Comparison of ENCODE assay signal across 8 cellular contexts in the genomic region with DNA sequence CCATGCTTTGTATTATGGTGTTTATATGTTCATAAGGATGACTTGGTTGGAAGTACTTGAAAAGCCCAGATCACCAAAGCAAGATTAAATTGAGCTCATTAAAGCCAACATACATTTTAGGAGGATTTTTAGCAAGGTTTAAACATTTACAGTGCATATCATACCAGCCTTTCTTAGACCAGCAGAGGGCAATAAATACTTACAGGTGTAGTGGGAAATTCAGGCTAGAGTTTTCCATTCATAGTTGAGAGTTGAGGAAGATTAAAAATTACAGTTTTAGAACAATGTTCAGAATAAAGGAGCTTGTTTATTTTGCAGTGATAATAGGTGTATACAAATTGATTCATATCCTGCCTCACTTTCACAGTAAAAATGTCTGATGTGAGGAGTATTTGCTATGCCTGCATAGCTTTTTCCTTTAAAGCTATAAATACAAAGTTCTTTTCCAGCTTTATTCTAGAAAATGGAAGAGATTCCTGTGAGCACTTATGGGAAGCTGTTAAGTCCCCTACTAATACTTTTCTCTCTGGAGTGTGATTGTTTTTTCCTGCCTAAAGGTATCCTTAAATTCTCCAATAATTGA. TPM values are rescaled to one million over a fixed set of nuclear protein-coding genes. Genes with fewer than 3 reads are reported as not detected.
DNase-seq lines count a peak whose midpoint lies in the region; ATAC-seq and TF ChIP-seq lines count a peak whose summit lies in the region.

No MANE protein-coding gene starts in this region.

- no peak overlapping the region for H3K27ac ChIP-seq in 22Rv1
- no peak overlapping the region for H3K27ac ChIP-seq in coronary artery

- TF ChIP-seq CTCF in 22Rv1 (IDR thresholded peaks at IDR 0.05) = peak; percentile 76
- peak; percentile 63 for TF ChIP-seq CTCF in GM10248 (IDR thresholded peaks at IDR 0.05; ENCODE audit: control extremely low read depth, extremely low read depth, low read depth, missing control alignments)
- TF ChIP-seq CTCF in coronary artery (IDR thresholded peaks at IDR 0.05) = peak; percentile 64

- DNase-seq in GM10248 (ENCODE audit: extremely low spot score) = peak; percentile 32
- DNase-seq in NCI-H774 (lab: John Stamatoyannopoulos, UW) = peak; percentile 20
- DNase-seq in coronary artery (ENCODE audit: low spot score) = no peak
- peak; percentile 75 to 86 for DNase-seq in lung microvascular endothelial cell (ENCODE audit: low read depth in 2 of 2)
- DNase-seq in HK-2 (ENCODE audit: unreplicated experiment) = no peak
- DNase-seq in NCI-H345 treated with DMSO at 0.1 percent for 48 hours (lab: John Stamatoyannopoulos, UW; ENCODE audit: unreplicated experiment) = no peak

- H3K4me3 ChIP-seq in coronary artery = no peak overlapping the region

- ATAC-seq in GM18867 (IDR thresholded peaks at IDR 0.05; ENCODE audit: unreplicated experiment) = no peak

- POLR2A ChIA-PET in GM10248 (lab: Yijun Ruan, JAX) = no interaction called here

- CTCF ChIA-PET in GM10248 (lab: Yijun Ruan, JAX) = interaction anchor here (0.6 to 5.6 kb wide), 68 partner anchors 9 to 969 kb away, joined by 3 to 221 read pairs (median 4); partner anchors contain the start of genes DTL, INTS7 and NENF

RNA-seq across cellular contexts. Expression of gene DTL, which starts 35.3 kb away (rescaled TPM):
- total RNA-seq in lung microvascular endothelial cell = 4.0 and 13.9 TPM in 2 replicates

RNA-seq across cellular contexts. Expression of gene INTS7, which starts 35.5 kb away (rescaled TPM):
- 11.8 and 12.9 TPM in 2 replicates for total RNA-seq in lung microvascular endothelial cell

Comparison
In these comparisons a context has a peak if more than half of its experiments do, and no peak if none do; other contexts are left out.
1. DNase-seq: peak in GM10248 (single experiment), NCI-H774 (single experiment) and lung microvascular endothelial cell (2 of 2); none in coronary artery (single experiment), HK-2 (single experiment) and NCI-H345 treated with DMSO at 0.1 percent for 48 hours (single experiment).
2. Peak in every context shown above with its lines, with median percentiles within 50 percentile points of each other: CTCF ChIP-seq.